In genomic region chr2:230932556-230933511, GRCh38 we compare ENCODE assay signal across 10 cellular contexts. TPM values are rescaled to one million over a fixed set of nuclear protein-coding genes. Genes with fewer than 3 reads are reported as not detected.
A peak's percentile ranks its signal among the peaks of the same experiment; 100 is the strongest.
DNase-seq lines count a peak whose midpoint lies in the region; ATAC-seq and TF ChIP-seq lines count a peak whose summit lies in the region.
"Had no signal": no experiment of that assay in that cellular context is flagged by ENCODE, and none has a peak within 500 bp of the region (broad histone marks: within the 10 kb centered on the region; RNA-seq: fewer than 3 reads in every experiment).

No MANE protein-coding gene starts in this region.

- no peaks in the 10 kb centered on the region for H3K4me1 ChIP-seq in Caco-2

- H3K4me3 Mint-ChIP-seq in nephron (no peak overlapping the region), Calu3 (ENCODE audit: low read depth, unreplicated experiment) (no peak overlapping the region), Caco-2 (ENCODE audit: unreplicated experiment) (no peak overlapping the region)

- H3K36me3 Mint-ChIP-seq in nephron (ENCODE audit: low read depth) (no peaks in the 10 kb centered on the region), Calu3 (ENCODE audit: insufficient read depth, unreplicated experiment) (no peaks in the 10 kb centered on the region), Caco-2 (ENCODE audit: insufficient read depth, unreplicated experiment) (no peaks in the 10 kb centered on the region)

- H3K4me1 Mint-ChIP-seq in nephron (peaks cover 6% of the 10 kb centered on the region), Calu3 (ENCODE audit: low read depth, unreplicated experiment) (no peaks in the 10 kb centered on the region), Caco-2 (ENCODE audit: low read depth, unreplicated experiment) (no peaks in the 10 kb centered on the region)

- H3K4me3 ChIP-seq in BJ (ENCODE audit: low read depth, low read length) (no peak overlapping the region), fibroblast of mammary gland (ENCODE audit: control insufficient read depth, low read depth, low read length) (no peak overlapping the region), Caco-2 (ENCODE audit: low read depth, low read length) (no peak overlapping the region)

- H3K27ac Mint-ChIP-seq in nephron (peak overlapping the region; percentile 7 to 60 (median 12)), Calu3 (ENCODE audit: unreplicated experiment) (no peak overlapping the region), Caco-2 (ENCODE audit: unreplicated experiment) (no peak overlapping the region)

- ATAC-seq in HG03378 (IDR thresholded peaks at IDR 0.05; ENCODE audit: unreplicated experiment) (no peak), GM21360 (IDR thresholded peaks at IDR 0.05; ENCODE audit: unreplicated experiment) (no peak)
- ATAC-seq: left colon had no signal

- intact Hi-C loops in Calu3 (cut with micrococcal nuclease; ENCODE audit: unreplicated experiment) = no loop called here
- intact Hi-C loops in Caco-2 (cut with micrococcal nuclease; ENCODE audit: unreplicated experiment) = no loop called here

- peaks cover 4% of the 10 kb centered on the region; the same call in 1 of the 2 replicates for H3K27me3 ChIP-seq in BJ (ENCODE audit: control insufficient read depth, insufficient read depth, low read length)
- no peaks in the 10 kb centered on the region for H3K27me3 ChIP-seq in Caco-2 (replicated peaks; ENCODE audit: control insufficient read depth, insufficient read depth, low read length)

- H3K36me3 ChIP-seq in BJ (ENCODE audit: control insufficient read depth, insufficient read depth, low read length) = no peaks in the 10 kb centered on the region
- no peaks in the 10 kb centered on the region for H3K36me3 ChIP-seq in Caco-2 (ENCODE audit: control insufficient read depth, insufficient read depth, low read length)

- CTCF ChIA-PET in BJ (lab: Yijun Ruan, JAX) (interaction anchor here (0.9 to 1.0 kb wide), 2 partner anchors 9 to 16 kb away, joined by 3 to 5 read pairs; no protein-coding TSS in a partner anchor), Calu3 (lab: Charles Lee) (no interaction called here), Caco-2 (lab: Charles Lee) (no interaction called here)

- no TSS peak for BruUV-seq in Calu3 (replicated peaks; lab: Mats Ljungman, UMichigan)
- no TSS peak for BruUV-seq in Caco-2 (replicated peaks; lab: Mats Ljungman, UMichigan)

- H3K9me3 ChIP-seq in Caco-2 = no peaks in the 10 kb centered on the region

- H3K9me3 Mint-ChIP-seq in nephron = peaks cover 9% of the 10 kb centered on the region
- H3K9me3 Mint-ChIP-seq in Calu3 (ENCODE audit: low read depth, unreplicated experiment) = peaks cover 4% of the 10 kb centered on the region
- peaks cover 12% of the 10 kb centered on the region for H3K9me3 Mint-ChIP-seq in Caco-2 (ENCODE audit: unreplicated experiment)

- TF ChIP-seq CTCF in BJ (IDR thresholded peaks at IDR 0.05; ENCODE audit: insufficient read depth, low read depth, low read length) = no peak
- no peak for TF ChIP-seq CTCF in fibroblast of mammary gland (conservative IDR thresholded peaks at IDR 0.05; ENCODE audit: control insufficient read depth, insufficient read depth, low read depth, low read length)
- TF ChIP-seq CTCF in nephron (IDR thresholded peaks at IDR 0.05; ENCODE audit: unreplicated experiment in 3 of 3) = no peak
- no peak for TF ChIP-seq CTCF in Calu3 (IDR thresholded peaks at IDR 0.05; ENCODE audit: unreplicated experiment)
- no peak for TF ChIP-seq CTCF in Caco-2 (IDR thresholded peaks at IDR 0.05; ENCODE audit: insufficient read depth in 1 of 2, low read depth in 1 of 2, low read length in 1 of 2, severe bottlenecking in 1 of 2, unreplicated experiment in 1 of 2)

- peak; percentile 6 for DNase-seq in BJ (ENCODE audit: low read depth)
- peak; percentile 22 for DNase-seq in NOMO-1 treated with dmso at 0.1 percent for 144 hours (lab: John Stamatoyannopoulos, UW; ENCODE audit: unreplicated experiment)
- DNase-seq in fibroblast of mammary gland (ENCODE audit: low read depth) = peak; percentile 64
- no peak for DNase-seq in Calu3
- no peak for DNase-seq in Caco-2
- DNase-seq: NCI-H510A treated with DMSO at 0.1 percent for 48 hours had no signal

- POLR2A ChIA-PET in BJ (lab: Charles Lee) (no interaction called here), Caco-2 (lab: Charles Lee) (no interaction called here)

- peaks cover 7% of the 10 kb centered on the region for H3K27me3 Mint-ChIP-seq in nephron (ENCODE audit: low read depth)
- peaks cover 84% of the 10 kb centered on the region for H3K27me3 Mint-ChIP-seq in Calu3 (ENCODE audit: unreplicated experiment)
- H3K27me3 Mint-ChIP-seq in Caco-2 (ENCODE audit: insufficient read depth, unreplicated experiment) = no peaks in the 10 kb centered on the region

RNA-seq across cellular contexts. Expression of gene GPR55, which starts 7.8 kb away (rescaled TPM):
- polyA plus RNA-seq in BJ (2011; rRNA removed) = not detected in 2 replicates
- polyA minus RNA-seq in BJ (2011; rRNA and poly(A)+ RNA removed) = not detected in 2 replicates
- total RNA-seq in Calu3 (2022) = not detected in 2 replicates
- total RNA-seq in Caco-2 (2022) = not detected in 2 replicates

Comparison
In these comparisons a context has a peak if more than half of its experiments do, and no peak if none do; other contexts are left out.
1. DNase-seq: peak in BJ (single experiment), NOMO-1 treated with dmso at 0.1 percent for 144 hours (single experiment) and fibroblast of mammary gland (single experiment); none in Calu3 (single experiment) and Caco-2 (0 of 2).
2. H3K27ac Mint-ChIP-seq: peak in nephron (3 of 3); none in Calu3 (single experiment) and Caco-2 (single experiment).